ENCODE assay signal across 1 cellular context in genomic region chr22:23604939-23605712, GRCh38.
TF ChIP-seq lines count a peak whose summit lies in the region.

No MANE protein-coding gene starts in this region.

TF ChIP-seq in HepG2, 621 proteins besides CTCF, POLR2A, EP300 and RAD21 (continued from another document and continues in another):
- no peak for TF ChIP-seq ZXDC (CRISPR knock-in tag; IDR thresholded peaks at IDR 0.05)
- TF ChIP-seq ZC3H4 (CRISPR knock-in tag; IDR thresholded peaks at IDR 0.05; ENCODE audit: borderline replicate concordance), result no peak
- TF ChIP-seq, protein P1, sequence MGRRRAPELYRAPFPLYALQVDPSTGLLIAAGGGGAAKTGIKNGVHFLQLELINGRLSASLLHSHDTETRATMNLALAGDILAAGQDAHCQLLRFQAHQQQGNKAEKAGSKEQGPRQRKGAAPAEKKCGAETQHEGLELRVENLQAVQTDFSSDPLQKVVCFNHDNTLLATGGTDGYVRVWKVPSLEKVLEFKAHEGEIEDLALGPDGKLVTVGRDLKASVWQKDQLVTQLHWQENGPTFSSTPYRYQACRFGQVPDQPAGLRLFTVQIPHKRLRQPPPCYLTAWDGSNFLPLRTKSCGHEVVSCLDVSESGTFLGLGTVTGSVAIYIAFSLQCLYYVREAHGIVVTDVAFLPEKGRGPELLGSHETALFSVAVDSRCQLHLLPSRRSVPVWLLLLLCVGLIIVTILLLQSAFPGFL (CRISPR knock-in tag; IDR thresholded peaks at IDR 0.05), result no peak
- no peak for TF ChIP-seq ZNF670 (CRISPR knock-in tag; IDR thresholded peaks at IDR 0.05; ENCODE audit: borderline replicate concordance)
- TF ChIP-seq REPIN1 (CRISPR knock-in tag; IDR thresholded peaks at IDR 0.05; ENCODE audit: borderline replicate concordance, low read depth), result peak; percentile 78
- TF ChIP-seq SALL1 (CRISPR knock-in tag; IDR thresholded peaks at IDR 0.05), result peak; percentile 66
- no peak for TF ChIP-seq RBAK (CRISPR knock-in tag; IDR thresholded peaks at IDR 0.05)
- TF ChIP-seq ZNF672 (CRISPR knock-in tag; IDR thresholded peaks at IDR 0.05), result no peak
- no peak for TF ChIP-seq ZNF850 (CRISPR knock-in tag; conservative IDR thresholded peaks at IDR 0.05)
- no peak for TF ChIP-seq ZNF576 (CRISPR knock-in tag; IDR thresholded peaks at IDR 0.05)
- TF ChIP-seq IKZF5 (CRISPR knock-in tag; IDR thresholded peaks at IDR 0.05), result no peak
- TF ChIP-seq, protein P2, sequence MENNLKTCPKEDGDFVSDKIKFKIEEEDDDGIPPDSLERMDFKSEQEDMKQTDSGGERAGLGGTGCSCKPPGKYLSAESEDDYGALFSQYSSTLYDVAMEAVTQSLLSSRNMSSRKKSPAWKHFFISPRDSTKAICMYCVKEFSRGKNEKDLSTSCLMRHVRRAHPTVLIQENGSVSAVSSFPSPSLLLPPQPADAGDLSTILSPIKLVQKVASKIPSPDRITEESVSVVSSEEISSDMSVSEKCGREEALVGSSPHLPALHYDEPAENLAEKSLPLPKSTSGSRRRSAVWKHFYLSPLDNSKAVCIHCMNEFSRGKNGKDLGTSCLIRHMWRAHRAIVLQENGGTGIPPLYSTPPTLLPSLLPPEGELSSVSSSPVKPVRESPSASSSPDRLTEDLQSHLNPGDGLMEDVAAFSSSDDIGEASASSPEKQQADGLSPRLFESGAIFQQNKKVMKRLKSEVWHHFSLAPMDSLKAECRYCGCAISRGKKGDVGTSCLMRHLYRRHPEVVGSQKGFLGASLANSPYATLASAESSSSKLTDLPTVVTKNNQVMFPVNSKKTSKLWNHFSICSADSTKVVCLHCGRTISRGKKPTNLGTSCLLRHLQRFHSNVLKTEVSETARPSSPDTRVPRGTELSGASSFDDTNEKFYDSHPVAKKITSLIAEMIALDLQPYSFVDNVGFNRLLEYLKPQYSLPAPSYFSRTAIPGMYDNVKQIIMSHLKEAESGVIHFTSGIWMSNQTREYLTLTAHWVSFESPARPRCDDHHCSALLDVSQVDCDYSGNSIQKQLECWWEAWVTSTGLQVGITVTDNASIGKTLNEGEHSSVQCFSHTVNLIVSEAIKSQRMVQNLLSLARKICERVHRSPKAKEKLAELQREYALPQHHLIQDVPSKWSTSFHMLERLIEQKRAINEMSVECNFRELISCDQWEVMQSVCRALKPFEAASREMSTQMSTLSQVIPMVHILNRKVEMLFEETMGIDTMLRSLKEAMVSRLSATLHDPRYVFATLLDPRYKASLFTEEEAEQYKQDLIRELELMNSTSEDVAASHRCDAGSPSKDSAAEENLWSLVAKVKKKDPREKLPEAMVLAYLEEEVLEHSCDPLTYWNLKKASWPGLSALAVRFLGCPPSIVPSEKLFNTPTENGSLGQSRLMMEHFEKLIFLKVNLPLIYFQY (CRISPR knock-in tag; IDR thresholded peaks at IDR 0.05; ENCODE audit: borderline replicate concordance), result peak; percentile 87
- TF ChIP-seq, protein P3, sequence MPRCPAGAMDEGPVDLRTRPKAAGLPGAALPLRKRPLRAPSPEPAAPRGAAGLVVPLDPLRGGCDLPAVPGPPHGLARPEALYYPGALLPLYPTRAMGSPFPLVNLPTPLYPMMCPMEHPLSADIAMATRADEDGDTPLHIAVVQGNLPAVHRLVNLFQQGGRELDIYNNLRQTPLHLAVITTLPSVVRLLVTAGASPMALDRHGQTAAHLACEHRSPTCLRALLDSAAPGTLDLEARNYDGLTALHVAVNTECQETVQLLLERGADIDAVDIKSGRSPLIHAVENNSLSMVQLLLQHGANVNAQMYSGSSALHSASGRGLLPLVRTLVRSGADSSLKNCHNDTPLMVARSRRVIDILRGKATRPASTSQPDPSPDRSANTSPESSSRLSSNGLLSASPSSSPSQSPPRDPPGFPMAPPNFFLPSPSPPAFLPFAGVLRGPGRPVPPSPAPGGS (CRISPR knock-in tag; IDR thresholded peaks at IDR 0.05), result no peak
- TF ChIP-seq CREB1 (IDR thresholded peaks at IDR 0.05), result peak; percentile 42; the same call in 1 of the 2 replicates
- peak; percentile 43; the same call in 1 of the 2 replicates for TF ChIP-seq CREB1 (CRISPR knock-in tag; IDR thresholded peaks at IDR 0.05)
- TF ChIP-seq ZNF780A (CRISPR knock-in tag; IDR thresholded peaks at IDR 0.05), result no peak
- TF ChIP-seq GATAD2A (CRISPR knock-in tag; IDR thresholded peaks at IDR 0.05), result peak; percentile 48; the same call in 1 of the 2 replicates
- TF ChIP-seq ZNF331 (CRISPR knock-in tag; IDR thresholded peaks at IDR 0.05), result peak; percentile 19; the same call in 1 of the 2 replicates
- TF ChIP-seq CEBPG (CRISPR knock-in tag; IDR thresholded peaks at IDR 0.05), result no peak
- no peak for TF ChIP-seq ZNF570 (CRISPR knock-in tag; IDR thresholded peaks at IDR 0.05; ENCODE audit: borderline replicate concordance)
- no peak for TF ChIP-seq TSC22D2 (CRISPR knock-in tag; IDR thresholded peaks at IDR 0.05; ENCODE audit: borderline replicate concordance)
- TF ChIP-seq PBX3 (CRISPR knock-in tag; IDR thresholded peaks at IDR 0.05; ENCODE audit: borderline replicate concordance), result no peak
- TF ChIP-seq SOX6 (IDR thresholded peaks at IDR 0.05), result no peak
- TF ChIP-seq SOX6 (CRISPR knock-in tag; IDR thresholded peaks at IDR 0.05), result peak; percentile 89
- TF ChIP-seq, protein P4, sequence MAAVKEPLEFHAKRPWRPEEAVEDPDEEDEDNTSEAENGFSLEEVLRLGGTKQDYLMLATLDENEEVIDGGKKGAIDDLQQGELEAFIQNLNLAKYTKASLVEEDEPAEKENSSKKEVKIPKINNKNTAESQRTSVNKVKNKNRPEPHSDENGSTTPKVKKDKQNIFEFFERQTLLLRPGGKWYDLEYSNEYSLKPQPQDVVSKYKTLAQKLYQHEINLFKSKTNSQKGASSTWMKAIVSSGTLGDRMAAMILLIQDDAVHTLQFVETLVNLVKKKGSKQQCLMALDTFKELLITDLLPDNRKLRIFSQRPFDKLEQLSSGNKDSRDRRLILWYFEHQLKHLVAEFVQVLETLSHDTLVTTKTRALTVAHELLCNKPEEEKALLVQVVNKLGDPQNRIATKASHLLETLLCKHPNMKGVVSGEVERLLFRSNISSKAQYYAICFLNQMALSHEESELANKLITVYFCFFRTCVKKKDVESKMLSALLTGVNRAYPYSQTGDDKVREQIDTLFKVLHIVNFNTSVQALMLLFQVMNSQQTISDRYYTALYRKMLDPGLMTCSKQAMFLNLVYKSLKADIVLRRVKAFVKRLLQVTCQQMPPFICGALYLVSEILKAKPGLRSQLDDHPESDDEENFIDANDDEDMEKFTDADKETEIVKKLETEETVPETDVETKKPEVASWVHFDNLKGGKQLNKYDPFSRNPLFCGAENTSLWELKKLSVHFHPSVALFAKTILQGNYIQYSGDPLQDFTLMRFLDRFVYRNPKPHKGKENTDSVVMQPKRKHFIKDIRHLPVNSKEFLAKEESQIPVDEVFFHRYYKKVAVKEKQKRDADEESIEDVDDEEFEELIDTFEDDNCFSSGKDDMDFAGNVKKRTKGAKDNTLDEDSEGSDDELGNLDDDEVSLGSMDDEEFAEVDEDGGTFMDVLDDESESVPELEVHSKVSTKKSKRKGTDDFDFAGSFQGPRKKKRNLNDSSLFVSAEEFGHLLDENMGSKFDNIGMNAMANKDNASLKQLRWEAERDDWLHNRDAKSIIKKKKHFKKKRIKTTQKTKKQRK (IDR thresholded peaks at IDR 0.05; ENCODE audit: low read length), result no peak
- no peak for TF ChIP-seq ZNF503 (CRISPR knock-in tag; IDR thresholded peaks at IDR 0.05)
- TF ChIP-seq FOXA3 (CRISPR knock-in tag; IDR thresholded peaks at IDR 0.05), result peak; percentile 24; the same call in 1 of the 2 replicates
- TF ChIP-seq, protein P5, sequence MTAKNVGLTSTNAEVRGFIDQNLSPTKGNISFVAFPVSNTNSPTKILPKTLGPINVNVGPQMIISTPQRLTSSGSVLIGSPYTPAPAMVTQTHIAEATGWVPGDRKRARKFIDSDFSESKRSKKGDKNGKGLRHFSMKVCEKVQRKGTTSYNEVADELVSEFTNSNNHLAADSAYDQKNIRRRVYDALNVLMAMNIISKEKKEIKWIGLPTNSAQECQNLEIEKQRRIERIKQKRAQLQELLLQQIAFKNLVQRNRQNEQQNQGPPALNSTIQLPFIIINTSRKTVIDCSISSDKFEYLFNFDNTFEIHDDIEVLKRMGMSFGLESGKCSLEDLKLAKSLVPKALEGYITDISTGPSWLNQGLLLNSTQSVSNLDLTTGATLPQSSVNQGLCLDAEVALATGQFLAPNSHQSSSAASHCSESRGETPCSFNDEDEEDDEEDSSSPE (CRISPR knock-in tag; IDR thresholded peaks at IDR 0.05), result 0 out of 2 replicates have a peak, but pooled peaks have one; percentile 37
- no peak for TF ChIP-seq ELF1 (CRISPR knock-in tag; IDR thresholded peaks at IDR 0.05)
- no peak for TF ChIP-seq CEBPB (IDR thresholded peaks at IDR 0.05; ENCODE audit: borderline replicate concordance, low read depth, low read length)
- TF ChIP-seq ZNF205 (CRISPR knock-in tag; IDR thresholded peaks at IDR 0.05), result peak; percentile 37; the same call in 1 of the 2 replicates
- no peak for TF ChIP-seq SKI (IDR thresholded peaks at IDR 0.05; ENCODE audit: partially characterized antibody)
- no peak for TF ChIP-seq CREBL2 (CRISPR knock-in tag; IDR thresholded peaks at IDR 0.05; ENCODE audit: borderline replicate concordance)
- no peak for TF ChIP-seq SRSF9 (IDR thresholded peaks at IDR 0.05; ENCODE audit: borderline replicate concordance, insufficient read depth, low read depth, low read length, poor library complexity, severe bottlenecking)
- TF ChIP-seq ATF7 (IDR thresholded peaks at IDR 0.05), result peak; percentile 62
- peak; percentile 53; the same call in 1 of the 2 replicates for TF ChIP-seq ATF7 (CRISPR knock-in tag; IDR thresholded peaks at IDR 0.05)
- TF ChIP-seq ZNF557 (CRISPR knock-in tag; IDR thresholded peaks at IDR 0.05), result no peak
- TF ChIP-seq BRCA1 (CRISPR knock-in tag; IDR thresholded peaks at IDR 0.05), result no peak
- TF ChIP-seq TBX2 (CRISPR knock-in tag; IDR thresholded peaks at IDR 0.05; ENCODE audit: borderline replicate concordance), result peak; percentile 89
